In the genomic region with DNA sequence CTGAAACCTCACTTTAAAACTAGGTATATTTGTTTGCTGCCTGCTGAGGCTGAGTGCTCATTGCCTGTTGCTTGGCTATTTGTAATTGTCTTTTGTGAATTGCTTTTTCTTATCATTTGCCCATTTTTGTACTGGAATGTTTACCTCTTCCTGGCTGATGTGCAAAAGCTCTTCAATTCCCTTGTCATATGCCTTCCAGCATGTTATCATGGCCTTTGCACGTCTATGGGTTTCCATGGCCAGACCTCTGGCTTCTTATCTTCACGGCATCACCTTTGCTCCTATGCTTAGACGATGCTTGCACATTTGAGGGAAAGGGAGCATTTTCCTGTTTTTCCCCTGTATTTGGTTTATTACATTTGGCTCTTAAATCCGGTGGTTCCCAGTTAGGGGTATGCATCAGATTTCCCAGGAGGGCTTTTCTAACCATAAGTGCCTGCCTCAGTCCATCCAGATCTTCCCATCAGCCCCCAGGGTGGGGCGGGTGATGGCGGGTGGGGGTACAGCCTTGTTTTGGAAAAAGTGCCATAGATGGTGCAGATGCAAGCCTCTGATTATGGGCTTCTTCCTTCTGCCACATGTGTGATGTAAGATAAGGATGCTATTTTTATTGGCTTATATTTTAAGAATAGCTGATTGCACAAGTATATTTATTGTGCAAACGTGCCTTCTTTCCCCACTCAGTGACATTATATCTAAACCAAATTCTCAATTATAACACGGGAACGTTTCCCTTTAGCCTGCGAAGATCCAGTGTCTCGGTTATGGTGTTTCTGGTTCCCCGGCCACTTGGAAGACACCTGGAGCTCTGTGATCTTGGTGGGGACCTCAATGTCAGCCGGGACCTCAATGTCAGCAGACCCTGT, we compare ENCODE assay signal across 21 cellular contexts.
DNase-seq lines count a peak whose midpoint lies in the region; ATAC-seq, FAIRE-seq and TF ChIP-seq lines count a peak whose summit lies in the region.
"Had no signal": no experiment of that assay in that cellular context is flagged by ENCODE, and none has a peak within 500 bp of the region (broad histone marks: within the 10 kb centered on the region; RNA-seq: fewer than 3 reads in every experiment).

No MANE protein-coding gene starts in this region.

- TF ChIP-seq POLR2A in K562 (conservative IDR thresholded peaks at IDR 0.05): no peak

- ATAC-seq in K562 (peak; percentile 25), HG03135 (IDR thresholded peaks at IDR 0.05; ENCODE audit: unreplicated experiment) (no peak)
- ATAC-seq: Right ventricle myocardium inferior had no signal

- H3K4me1 ChIP-seq in K562 (replicated peaks in 1 of 2; ENCODE audit: control insufficient read depth in 2 of 2, insufficient read depth in 2 of 2, low read length in 2 of 2) (peaks cover 37% of the 10 kb centered on the region in 2 experiments; a peak in 4 of 5 replicates), parathyroid adenoma (peaks cover 27% of the 10 kb centered on the region)
- H3K4me1 ChIP-seq: prostate gland had no signal

- peaks cover 4% of the 10 kb centered on the region for H3K9me1 ChIP-seq in K562 (ENCODE audit: control insufficient read depth, insufficient read depth, low read length)

- H3K4me3 ChIP-seq in HL-60 (replicated peaks; ENCODE audit: insufficient read depth, low read length) (no peak overlapping the region), K562 (no peak overlapping the region), parathyroid adenoma (ENCODE audit: low read depth, low read length) (no peak overlapping the region), WERI-Rb-1 (ENCODE audit: low read depth, low read length) (no peak overlapping the region)
- H3K4me3 ChIP-seq: prostate gland, suprapubic skin had no signal

- peak; percentile 92 for TF ChIP-seq EP300 in K562 (IDR thresholded peaks at IDR 0.05; ENCODE audit: low read length)

- H4K20me1 ChIP-seq in K562 (replicated peaks; ENCODE audit: control insufficient read depth, insufficient read depth, low read length): no peaks in the 10 kb centered on the region

- H3K27me3 ChIP-seq in HL-60 (ENCODE audit: insufficient read depth, poor library complexity, severe bottlenecking): no peaks in the 10 kb centered on the region
- peaks cover 0 to 6% of the 10 kb centered on the region in 2 experiments; a peak in 1 of 5 replicates for H3K27me3 ChIP-seq in K562 (ENCODE audit: control insufficient read depth in 2 of 2, insufficient read depth in 2 of 2, low read length in 2 of 2)
- H3K27me3 ChIP-seq in parathyroid adenoma (ENCODE audit: control insufficient read depth, insufficient read depth, low read length): no peaks in the 10 kb centered on the region
- peaks cover 13% of the 10 kb centered on the region for H3K27me3 ChIP-seq in WERI-Rb-1 (ENCODE audit: insufficient read depth, low read depth, severe bottlenecking)

- peak; percentile 48 to 66 for DNase-seq in HL-60 (ENCODE audit: low read depth in 1 of 2, low spot score in 1 of 2)
- DNase-seq in NOMO-1 treated with DMSO at 0.1 percent for 48 hours (lab: John Stamatoyannopoulos, UW; ENCODE audit: unreplicated experiment): peak; percentile 89
- peak; percentile 87 to 93 (median 90) for DNase-seq in K562 (ENCODE audit: extremely low read depth in 1 of 4, low spot score in 3 of 4)
- no peak for DNase-seq in T-helper 9 cell
- DNase-seq in WERI-Rb-1: no peak
- DNase-seq: activated CD4-positive, alpha-beta T cell treated with anti-CD3 and anti-CD28 coated beads for 4 hours; activated gamma-delta T cell; amygdala; caudate nucleus; natural killer cell; NCI-H187 treated with DMSO at 0.1 percent for 48 hours; NCI-H446 treated with DMSO at 0.1 percent for 48 hours; stimulated activated CD8-positive, alpha-beta memory T cell treated with anti-CD3 and anti-CD28 coated beads, Interleukin-4, amount 100 ng/mL, for 48 hours; T-helper 2 cell had no signal

- CTCF ChIA-PET in K562 (lab: Yijun Ruan, JAX; ENCODE audit: low intra/inter-chr PET ratio): interaction anchor here (0.6 kb wide), 1 partner anchor 155 kb away, joined by 5 read pairs; no protein-coding TSS in a partner anchor

- H3K79me2 ChIP-seq in K562 (ENCODE audit: control insufficient read depth, insufficient read depth, low read length) (no peaks in the 10 kb centered on the region), parathyroid adenoma (no peaks in the 10 kb centered on the region)

- FAIRE-seq in K562 (lab: Jason Lieb, UNC): peak; percentile 85
- FAIRE-seq: D721Med, G401.6 had no signal

- no TSS peak for BruUV-seq in K562 (replicated peaks; lab: Mats Ljungman, UMichigan)

- H3K9ac ChIP-seq in K562 (ENCODE audit: insufficient read depth in 1 of 2, low read depth in 2 of 2, low read length in 2 of 2): peak overlapping the region in 1 of 2 experiments; percentile 72; a peak in 2 of 4 replicates
- H3K9ac ChIP-seq in parathyroid adenoma: no peak overlapping the region

- H3K27ac ChIP-seq in HL-60 (replicated peaks) (peak overlapping the region; percentile 52), K562 (ENCODE audit: extremely low read depth, low read depth, low read length) (peak overlapping the region; percentile 12; the same call in 2 of the 3 replicates), parathyroid adenoma (peak overlapping the region; percentile 86), WERI-Rb-1 (no peak overlapping the region)
- H3K27ac ChIP-seq: prostate gland, suprapubic skin had no signal

- intact Hi-C loops in K562 (cut with micrococcal nuclease): loop anchor here (2.0 kb wide), 1 partner anchor 51 kb away; no protein-coding TSS in a partner anchor

- H3K4me2 ChIP-seq in K562 (ENCODE audit: insufficient read depth, low read length) (peak overlapping the region; percentile 51), parathyroid adenoma (ENCODE audit: low read length) (peak overlapping the region; percentile 0)

- POLR2A ChIA-PET in K562 (lab: Yijun Ruan, JAX): interaction anchor here (0.7 to 2.4 kb wide), 23 partner anchors 10 to 408 kb away, joined by 3 to 19 read pairs (median 4); partner anchors contain the start of gene GP1BB

- TF ChIP-seq CTCF in HL-60 (IDR thresholded peaks at IDR 0.05; ENCODE audit: insufficient read depth, low read length) (no peak), K562 (IDR thresholded peaks at IDR 0.05 in 2 of 3, conservative IDR thresholded peaks at IDR 0.05 in 1 of 3; ENCODE audit: insufficient read depth in 2 of 3, low read depth in 1 of 3, low read length in 3 of 3) (no peak), parathyroid adenoma (IDR thresholded peaks at IDR 0.05) (no peak), WERI-Rb-1 (IDR thresholded peaks at IDR 0.05; ENCODE audit: low read depth, low read length) (no peak)

- TF ChIP-seq RAD21 in K562 (CRISPR knock-in tag; conservative IDR thresholded peaks at IDR 0.05 in 1 of 2, IDR thresholded peaks at IDR 0.05 in 1 of 2): peak in 1 of 2 experiments; percentile 21; a peak in 1 of 4 replicates

- peaks cover 16% of the 10 kb centered on the region for H3K9me3 ChIP-seq in K562 (replicated peaks; ENCODE audit: control insufficient read depth, insufficient read depth, low read depth, low read length)
- no peaks in the 10 kb centered on the region for H3K9me3 ChIP-seq in parathyroid adenoma (ENCODE audit: control insufficient read depth, low read length)
- peaks cover 18% of the 10 kb centered on the region for H3K9me3 ChIP-seq in WERI-Rb-1 (ENCODE audit: severe bottlenecking)
- H3K9me3 ChIP-seq: prostate gland had no signal

- in situ Hi-C loops in K562 (cut with MboI): no loop called here

- 5% methylated on average over 13 of the region's 13 CpGs for WGBS in K562 (ENCODE audit: insufficient coverage, low coverage, missing lambda C conversion rate)

- H3K36me3 ChIP-seq in K562 (ENCODE audit: control insufficient read depth, insufficient read depth, low read length) (no peaks in the 10 kb centered on the region), parathyroid adenoma (ENCODE audit: control insufficient read depth, insufficient read depth, low read length) (no peaks in the 10 kb centered on the region), WERI-Rb-1 (no peaks in the 10 kb centered on the region)
- H3K36me3 ChIP-seq: prostate gland, suprapubic skin had no signal

- peak overlapping the region; percentile 64 for H2AFZ ChIP-seq in K562 (ENCODE audit: low read depth, low read length)
- H2AFZ ChIP-seq in parathyroid adenoma: peak overlapping the region; percentile 74

TF ChIP-seq in K562, 482 proteins besides CTCF, POLR2A, EP300 and RAD21 (continues in another document):
- peak; percentile 42; the same call in 1 of the 2 replicates for TF ChIP-seq MAFK (IDR thresholded peaks at IDR 0.05; ENCODE audit: low read length)
- TF ChIP-seq ZNF444 (CRISPR knock-in tag; IDR thresholded peaks at IDR 0.05): no peak
- TF ChIP-seq TRIM28 (IDR thresholded peaks at IDR 0.05): 0 out of 2 replicates have a peak, but pooled peaks have one; percentile 10
- TF ChIP-seq ZBTB8A (IDR thresholded peaks at IDR 0.05; ENCODE audit: partially characterized antibody): no peak
- TF ChIP-seq JUNB (CRISPR knock-in tag; conservative IDR thresholded peaks at IDR 0.05): 0 out of 2 replicates have a peak, but pooled peaks have one; percentile 14
- peak; percentile 84 for TF ChIP-seq ZNF583 (CRISPR knock-in tag; IDR thresholded peaks at IDR 0.05)
- peak; percentile 86 for TF ChIP-seq CCNT2 (IDR thresholded peaks at IDR 0.05; ENCODE audit: borderline replicate concordance, extremely low read depth, insufficient read length, low read depth, low read length)
- TF ChIP-seq CSDE1 (IDR thresholded peaks at IDR 0.05): 0 out of 4 replicates have a peak, but pooled peaks of 1 of the 2 experiments have one; percentile 21
- 0 out of 2 replicates have a peak, but pooled peaks have one; percentile 9 for TF ChIP-seq ZC3H8 (IDR thresholded peaks at IDR 0.05)
- no peak for TF ChIP-seq TCF7 (IDR thresholded peaks at IDR 0.05; ENCODE audit: borderline replicate concordance)
- TF ChIP-seq, protein P1, sequence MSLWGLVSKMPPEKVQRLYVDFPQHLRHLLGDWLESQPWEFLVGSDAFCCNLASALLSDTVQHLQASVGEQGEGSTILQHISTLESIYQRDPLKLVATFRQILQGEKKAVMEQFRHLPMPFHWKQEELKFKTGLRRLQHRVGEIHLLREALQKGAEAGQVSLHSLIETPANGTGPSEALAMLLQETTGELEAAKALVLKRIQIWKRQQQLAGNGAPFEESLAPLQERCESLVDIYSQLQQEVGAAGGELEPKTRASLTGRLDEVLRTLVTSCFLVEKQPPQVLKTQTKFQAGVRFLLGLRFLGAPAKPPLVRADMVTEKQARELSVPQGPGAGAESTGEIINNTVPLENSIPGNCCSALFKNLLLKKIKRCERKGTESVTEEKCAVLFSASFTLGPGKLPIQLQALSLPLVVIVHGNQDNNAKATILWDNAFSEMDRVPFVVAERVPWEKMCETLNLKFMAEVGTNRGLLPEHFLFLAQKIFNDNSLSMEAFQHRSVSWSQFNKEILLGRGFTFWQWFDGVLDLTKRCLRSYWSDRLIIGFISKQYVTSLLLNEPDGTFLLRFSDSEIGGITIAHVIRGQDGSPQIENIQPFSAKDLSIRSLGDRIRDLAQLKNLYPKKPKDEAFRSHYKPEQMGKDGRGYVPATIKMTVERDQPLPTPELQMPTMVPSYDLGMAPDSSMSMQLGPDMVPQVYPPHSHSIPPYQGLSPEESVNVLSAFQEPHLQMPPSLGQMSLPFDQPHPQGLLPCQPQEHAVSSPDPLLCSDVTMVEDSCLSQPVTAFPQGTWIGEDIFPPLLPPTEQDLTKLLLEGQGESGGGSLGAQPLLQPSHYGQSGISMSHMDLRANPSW (CRISPR knock-in tag; IDR thresholded peaks at IDR 0.05): no peak

Comparison
In these comparisons a context has a peak if more than half of its experiments do, and no peak if none do; other contexts are left out.
1. DNase-seq: peak in HL-60 (2 of 2), NOMO-1 treated with DMSO at 0.1 percent for 48 hours (single experiment) and K562 (4 of 4); none in T-helper 9 cell (single experiment) and WERI-Rb-1 (single experiment).